Comparison of ENCODE assay signal across 8 cellular contexts in the genomic region with DNA sequence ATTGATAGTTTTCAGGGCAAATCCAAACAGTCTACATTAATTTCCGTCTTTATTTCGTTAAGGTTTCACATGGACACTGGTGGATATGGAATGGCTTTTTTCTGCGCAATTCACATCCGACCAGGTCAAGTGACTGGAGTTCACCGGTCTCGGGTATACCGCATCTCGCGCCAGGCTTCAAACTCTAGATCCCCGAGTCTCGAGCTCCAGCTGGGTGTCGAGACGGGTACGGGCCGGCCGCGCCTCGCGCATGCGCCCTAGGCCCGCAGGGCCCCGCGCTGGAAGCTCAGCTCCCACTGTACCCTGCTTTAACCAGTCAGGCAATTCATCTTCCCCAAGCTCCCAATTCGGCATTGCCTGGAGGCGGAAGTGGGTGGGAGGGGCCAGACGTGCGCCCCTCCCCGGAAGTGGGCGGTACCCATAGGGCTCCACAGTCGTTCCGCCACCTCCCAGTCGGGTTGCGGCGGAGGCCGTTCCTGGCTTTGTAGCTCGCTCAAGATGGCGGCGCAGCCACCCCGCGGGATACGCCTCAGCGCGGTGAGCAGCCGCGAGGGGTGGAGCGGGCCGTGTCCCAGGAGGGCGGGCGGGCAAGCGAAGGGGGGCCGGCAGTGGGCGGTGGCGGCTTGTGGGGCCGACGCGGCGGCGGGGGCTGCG. TPM values are rescaled to one million over a fixed set of nuclear protein-coding genes. Genes with fewer than 3 reads are reported as not detected.
A peak's percentile ranks its signal among the peaks of the same experiment; 100 is the strongest.
DNase-seq lines count a peak whose midpoint lies in the region; ATAC-seq and TF ChIP-seq lines count a peak whose summit lies in the region.

A gene with protein sequence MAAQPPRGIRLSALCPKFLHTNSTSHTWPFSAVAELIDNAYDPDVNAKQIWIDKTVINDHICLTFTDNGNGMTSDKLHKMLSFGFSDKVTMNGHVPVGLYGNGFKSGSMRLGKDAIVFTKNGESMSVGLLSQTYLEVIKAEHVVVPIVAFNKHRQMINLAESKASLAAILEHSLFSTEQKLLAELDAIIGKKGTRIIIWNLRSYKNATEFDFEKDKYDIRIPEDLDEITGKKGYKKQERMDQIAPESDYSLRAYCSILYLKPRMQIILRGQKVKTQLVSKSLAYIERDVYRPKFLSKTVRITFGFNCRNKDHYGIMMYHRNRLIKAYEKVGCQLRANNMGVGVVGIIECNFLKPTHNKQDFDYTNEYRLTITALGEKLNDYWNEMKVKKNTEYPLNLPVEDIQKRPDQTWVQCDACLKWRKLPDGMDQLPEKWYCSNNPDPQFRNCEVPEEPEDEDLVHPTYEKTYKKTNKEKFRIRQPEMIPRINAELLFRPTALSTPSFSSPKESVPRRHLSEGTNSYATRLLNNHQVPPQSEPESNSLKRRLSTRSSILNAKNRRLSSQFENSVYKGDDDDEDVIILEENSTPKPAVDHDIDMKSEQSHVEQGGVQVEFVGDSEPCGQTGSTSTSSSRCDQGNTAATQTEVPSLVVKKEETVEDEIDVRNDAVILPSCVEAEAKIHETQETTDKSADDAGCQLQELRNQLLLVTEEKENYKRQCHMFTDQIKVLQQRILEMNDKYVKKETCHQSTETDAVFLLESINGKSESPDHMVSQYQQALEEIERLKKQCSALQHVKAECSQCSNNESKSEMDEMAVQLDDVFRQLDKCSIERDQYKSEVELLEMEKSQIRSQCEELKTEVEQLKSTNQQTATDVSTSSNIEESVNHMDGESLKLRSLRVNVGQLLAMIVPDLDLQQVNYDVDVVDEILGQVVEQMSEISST (plus strand): TSS at position 431 of the 654 bp plus-strand sequence. CDS start 68 bp downstream, at position 499.

- 0 to 1% (median 0%) methylated on average over 33 to 59 of the region's 59 CpGs for WGBS in spleen, 5 donors

- intact Hi-C loops in spleen (cut with DNase I; ENCODE audit: low total_unique reads), result no loop called here

- peaks cover 26 to 52% (median 43%) of the 10 kb centered on the region in 6 donors for H3K4me1 ChIP-seq in spleen

- H3K4me3 Mint-ChIP-seq in central memory CD8-positive, alpha-beta T cell, result peak within 1 kb of the TSS; percentile 92

- TF ChIP-seq POLR2A in spleen (IDR thresholded peaks at IDR 0.05), result peak; percentile 22 to 87 (median 65)

- peak within 1 kb of the TSS; percentile 97 to 99 (median 98) for H3K27ac ChIP-seq in spleen

- H3K4me3 ChIP-seq in spleen, result peak within 1 kb of the TSS; percentile 67 to 88 (median 78)

- H3K27ac Mint-ChIP-seq in central memory CD8-positive, alpha-beta T cell (ENCODE audit: low read depth), result peak within 1 kb of the TSS; percentile 92

- H3K27me3 ChIP-seq in spleen (replicated peaks in 1 of 7), result no peaks in the 10 kb centered on the region

- peaks cover 33% of the 10 kb centered on the region for H3K36me3 Mint-ChIP-seq in central memory CD8-positive, alpha-beta T cell (ENCODE audit: insufficient read depth)

- H3K9me3 ChIP-seq in spleen, result no peaks in the 10 kb centered on the region

- DNase-seq in AG09319 (ENCODE audit: extremely low read depth, low read depth) (peak; percentile 99), NCI-H446 (lab: John Stamatoyannopoulos, UW) (peak; percentile 96 to 99), inferior parietal cortex (ENCODE audit: extremely low spot score) (peak; percentile 99), spleen (peak; percentile 99)
- peak; percentile 93 for DNase-seq in activated CD4-positive, CD25-positive, alpha-beta regulatory T cell treated with anti-CD3 and anti-CD28 coated beads, Interleukin-2, amount 50 U/mL, for 16 hours (ENCODE audit: low read depth, low spot score)
- peak; percentile 94 to 95 for DNase-seq in central memory CD8-positive, alpha-beta T cell (ENCODE audit: low spot score in 2 of 2)

- peaks cover 44% of the 10 kb centered on the region for H3K4me1 Mint-ChIP-seq in central memory CD8-positive, alpha-beta T cell

- no peaks in the 10 kb centered on the region for H3K9me3 Mint-ChIP-seq in central memory CD8-positive, alpha-beta T cell

- ATAC-seq in GM19025 (IDR thresholded peaks at IDR 0.05; ENCODE audit: low read depth, unreplicated experiment) (peak; percentile 83), HG03342 (IDR thresholded peaks at IDR 0.05; ENCODE audit: unreplicated experiment) (peak; percentile 89)
- ATAC-seq in central memory CD8-positive, alpha-beta T cell (replicated peaks; ENCODE audit: extremely low read depth, poor library complexity, severe bottlenecking), result peak; percentile 85

- TF ChIP-seq CTCF in AG09319 (IDR thresholded peaks at IDR 0.05; ENCODE audit: low read depth, low read length), result no peak
- TF ChIP-seq CTCF in spleen (IDR thresholded peaks at IDR 0.05 in 8 of 11, conservative IDR thresholded peaks at IDR 0.05 in 3 of 11), result peak in 2 of 11 experiments; percentile 12 to 26

- peaks cover 0 to 17% (median 13%) of the 10 kb centered on the region in 6 donors for H3K36me3 ChIP-seq in spleen

- no peaks in the 10 kb centered on the region for H3K27me3 Mint-ChIP-seq in central memory CD8-positive, alpha-beta T cell

RNA-seq across cellular contexts. Expression of the gene that starts here (rescaled TPM):
- total RNA-seq in spleen, result 10 to 100 TPM; 45.1 to 57.6 (median 52.6) TPM
- 10 to 100 TPM; 14.8 to 18.1 (median 15.5) TPM for polyA plus RNA-seq in spleen

Comparison
In these comparisons a context has a peak if more than half of its experiments do, and no peak if none do; other contexts are left out.
1. Peak in every context shown above with its lines: DNase-seq, ATAC-seq, H3K4me3 ChIP-seq and H3K27ac ChIP-seq.